In genomic region chr10:56360583-56360966, GRCh38 we compare ENCODE assay signal across 7 cellular contexts. TPM values are rescaled to one million over a fixed set of nuclear protein-coding genes. Genes with fewer than 3 reads are reported as not detected.
DNase-seq lines count a peak whose midpoint lies in the region; ATAC-seq and TF ChIP-seq lines count a peak whose summit lies in the region.

No MANE protein-coding gene starts in this region.

- no peaks in the 10 kb centered on the region for H3K79me2 ChIP-seq in smooth muscle cell (ENCODE audit: low read depth)

- H3K27ac ChIP-seq in iPS-18a (ENCODE audit: low read length) (peak overlapping the region; percentile 86), smooth muscle cell (ENCODE audit: low read depth) (no peak overlapping the region)

- in situ Hi-C loops in HAP-1 (cut with MboI; ENCODE audit: low sequenced_read_pairs) = no loop called here

- H3K4me3 Mint-ChIP-seq in activated B cell treated with CpG ODN at 0.5 μM for 24 hours = peak overlapping the region; percentile 95

- H3K4me1 Mint-ChIP-seq in activated B cell treated with CpG ODN at 0.5 μM for 24 hours = peaks cover 15% of the 10 kb centered on the region

- DNase-seq in HAP-1 (ENCODE audit: low spot score in 2 of 2) = no peak
- DNase-seq in activated B cell treated with CpG ODN at 0.5 μM for 24 hours = no peak
- DNase-seq in smooth muscle cell (lab: John Stamatoyannopoulos, UW; ENCODE audit: unreplicated experiment) = no peak

- WGBS in smooth muscle cell (ENCODE audit: low lambda C conversion rate) = 13% methylated on average over 6 of the region's 6 CpGs

- H3K27me3 ChIP-seq in HAP-1 (ENCODE audit: low read depth) (no peaks in the 10 kb centered on the region), iPS-18a (ENCODE audit: control insufficient read depth, insufficient read depth, low read length) (no peaks in the 10 kb centered on the region), smooth muscle cell (ENCODE audit: low read depth) (no peaks in the 10 kb centered on the region)

- H3K9me3 Mint-ChIP-seq in activated B cell treated with CpG ODN at 0.5 μM for 24 hours = no peaks in the 10 kb centered on the region

- peak overlapping the region; percentile 86 for H3K9ac ChIP-seq in iPS-18a (ENCODE audit: low read length)
- H3K9ac ChIP-seq in smooth muscle cell (ENCODE audit: low read depth) = peak overlapping the region; percentile 2

- H3K27me3 Mint-ChIP-seq in activated B cell treated with CpG ODN at 0.5 μM for 24 hours = no peaks in the 10 kb centered on the region

- TF ChIP-seq CTCF in activated B cell treated with CpG ODN at 0.5 μM for 24 hours (IDR thresholded peaks at IDR 0.05) = no peak
- no peak for TF ChIP-seq CTCF in smooth muscle cell (IDR thresholded peaks at IDR 0.05; ENCODE audit: borderline replicate concordance, insufficient read depth, poor library complexity, severe bottlenecking)

- H3K4me3 ChIP-seq in HAP-1 (peak overlapping the region; percentile 71), iPS-18a (ENCODE audit: low read length) (peak overlapping the region; percentile 97), smooth muscle cell (peak overlapping the region; percentile 85)

- H3K36me3 Mint-ChIP-seq in activated B cell treated with CpG ODN at 0.5 μM for 24 hours (ENCODE audit: low read depth) = peaks cover 5% of the 10 kb centered on the region

- POLR2A ChIA-PET in activated B cell treated with CpG ODN at 0.5 μM for 24 hours (lab: Charles Lee) = no interaction called here

- H4K20me1 ChIP-seq in smooth muscle cell (ENCODE audit: low read depth) = no peaks in the 10 kb centered on the region

- ATAC-seq in activated B cell treated with CpG ODN at 0.5 μM for 24 hours (ENCODE audit: low read depth) (no peak), GM21390 (IDR thresholded peaks at IDR 0.05; ENCODE audit: unreplicated experiment) (no peak), HG03342 (IDR thresholded peaks at IDR 0.05; ENCODE audit: unreplicated experiment) (no peak), HG03565 (IDR thresholded peaks at IDR 0.05; ENCODE audit: unreplicated experiment) (no peak)

- peaks cover 4% of the 10 kb centered on the region for H3F3A ChIP-seq in smooth muscle cell (ENCODE audit: low read depth)

- no peaks in the 10 kb centered on the region for H3K9me3 ChIP-seq in HAP-1
- H3K9me3 ChIP-seq in iPS-18a (ENCODE audit: control insufficient read depth, low read depth, low read length) = no peaks in the 10 kb centered on the region
- no peaks in the 10 kb centered on the region for H3K9me3 ChIP-seq in smooth muscle cell (replicated peaks; ENCODE audit: low read depth)

- CTCF ChIA-PET in activated B cell treated with CpG ODN at 0.5 μM for 24 hours (lab: Charles Lee) = no interaction called here

- peak overlapping the region; percentile 85 for H2AFZ ChIP-seq in smooth muscle cell (ENCODE audit: low read depth)

- no peaks in the 10 kb centered on the region for H3K4me1 ChIP-seq in HAP-1
- H3K4me1 ChIP-seq in iPS-18a (ENCODE audit: control insufficient read depth, low read depth, low read length) = peaks cover 7% of the 10 kb centered on the region
- no peaks in the 10 kb centered on the region for H3K4me1 ChIP-seq in smooth muscle cell (ENCODE audit: low read depth)

- H3K4me2 ChIP-seq in smooth muscle cell = peak overlapping the region; percentile 88

- intact Hi-C loops in activated B cell treated with CpG ODN at 0.5 μM for 24 hours (cut with micrococcal nuclease) = loop anchor here (10.0 kb wide), 1 partner anchor 274 kb away; no protein-coding TSS in a partner anchor

- peak overlapping the region; percentile 37 for H3K27ac Mint-ChIP-seq in activated B cell treated with CpG ODN at 0.5 μM for 24 hours

- H3K36me3 ChIP-seq in HAP-1 (replicated peaks) = peaks cover 41% of the 10 kb centered on the region
- peaks cover 36% of the 10 kb centered on the region for H3K36me3 ChIP-seq in iPS-18a (ENCODE audit: control insufficient read depth, low read depth, low read length)
- no peaks in the 10 kb centered on the region for H3K36me3 ChIP-seq in smooth muscle cell (ENCODE audit: low read depth)

RNA-seq across cellular contexts. Expression of gene ZWINT, which starts 0.5 kb away (rescaled TPM):
- total RNA-seq in activated B cell treated with CpG ODN at 0.5 μM for 24 hours (5.0 and 6.6 TPM in 2 replicates), smooth muscle cell (19.5 TPM in 2 replicates)
- polyA plus RNA-seq in smooth muscle cell = 27.4 and 28.3 TPM in 2 replicates
